Comparison of ENCODE assay signal across 26 cellular contexts in the genomic region with DNA sequence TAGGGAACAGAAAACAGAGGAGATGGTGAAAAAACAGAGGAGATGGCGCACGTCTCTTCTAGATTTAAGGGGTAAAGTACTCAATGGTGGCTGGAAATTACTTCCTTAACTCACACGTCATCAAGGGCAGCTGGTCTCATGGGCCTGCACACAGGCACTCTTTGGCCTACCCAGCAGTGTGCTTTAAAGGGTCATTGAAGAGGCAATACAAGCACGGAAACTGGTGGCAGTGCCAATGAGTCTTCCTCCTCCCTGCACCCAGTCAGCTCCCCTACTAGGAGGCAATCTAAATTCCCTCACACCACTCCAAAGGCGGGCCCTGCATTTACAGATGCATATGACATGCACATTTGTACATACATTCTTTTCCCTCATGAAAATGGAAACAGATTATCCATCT.
"Had no signal": no experiment of that assay in that cellular context is flagged by ENCODE, and none has a peak within 500 bp of the region (broad histone marks: within the 10 kb centered on the region; RNA-seq: fewer than 3 reads in every experiment).

No MANE protein-coding gene starts in this region.

- H3K36me3 ChIP-seq: neutrophil, ovary had no signal

- H3K27me3 ChIP-seq: gastrocnemius medialis, ovary, right lobe of liver, tibial artery had no signal

- H3K9me3 ChIP-seq: gastrocnemius medialis, neutrophil, ovary, psoas muscle, right lobe of liver, tibial artery had no signal

- DNase-seq: activated CD4-positive, alpha-beta T cell treated with anti-CD3 and anti-CD28 coated beads for 4 hours; activated CD4-positive, alpha-beta T cell treated with anti-CD3 and anti-CD28 coated beads, Interleukin-2, amount 50 U/mL, for 48 hours; activated CD4-positive, CD25-positive, alpha-beta regulatory T cell; activated CD8-positive, alpha-beta memory T cell treated with anti-CD3 and anti-CD28 coated beads, Interleukin-2, amount 50 U/mL, for 48 hours; activated effector memory CD4-positive, alpha-beta T cell treated with anti-CD3 and anti-CD28 coated beads, Interleukin-2, amount 50 U/mL, for 16 hours; activated naive CD4-positive, alpha-beta T cell treated with anti-CD3 and anti-CD28 coated beads, Interleukin-2, amount 10 ng/mL, durations not matched to agents 7 days and 5 days; activated T-cell treated with anti-CD3 and anti-CD28 coated beads, Interleukin-2, amount 50 U/mL, for 72 hours; amygdala; dermis blood vessel endothelial cell; effector memory CD8-positive, alpha-beta T cell; mammary epithelial cell; natural killer cell; stimulated activated CD4-positive, alpha-beta T cell treated with anti-CD3 and anti-CD28 coated beads, Interleukin-2, amount 100 ng/mL, for 48 hours; stimulated activated CD8-positive, alpha-beta memory T cell treated with anti-CD3 and anti-CD28 coated beads, Interleukin-4, amount 100 ng/mL, for 48 hours; stimulated activated naive CD4-positive, alpha-beta T cell; SW 1271; T-helper 17 cell had no signal

- H3K27ac ChIP-seq: neutrophil, ovary, psoas muscle, SK-N-MC, tibial artery had no signal

- H3K4me3 ChIP-seq: gastrocnemius medialis, ovary, psoas muscle, right lobe of liver, SK-N-MC, smooth muscle cell, tibial artery had no signal

- ATAC-seq: activated T-cell treated with anti-CD3 and anti-CD28 coated beads, Interleukin-2, amount 50 U/mL, for 72 hours; effector memory CD8-positive, alpha-beta T cell; esophagus mucosa; gastrocnemius medialis; natural killer cell; psoas muscle; T-helper 17 cell had no signal
